ENCODE assay signal across 8 cellular contexts in genomic region chr17:8209909-8210760, GRCh38. TPM values are rescaled to one million over a fixed set of nuclear protein-coding genes. Genes with fewer than 3 reads are reported as not detected.
DNase-seq lines count a peak whose midpoint lies in the region; ATAC-seq lines count a peak whose summit lies in the region.

Gene AURKB, minus strand, starts transcription at chr17:8210575. Its CDS starts 351 bp downstream, at chr17:8210224.

- peaks cover 6% of the 10 kb centered on the region; the same call in 1 of the 2 replicates for H3K4me1 ChIP-seq in HUES64 (ENCODE audit: insufficient read depth, low read length)
- peaks cover 9 to 11% of the 10 kb centered on the region in 2 donors for H3K4me1 ChIP-seq in mucosa of rectum (ENCODE audit: control insufficient read depth in 2 of 2, insufficient read depth in 2 of 2, low read length in 2 of 2)

- under 1% methylated on average over 46 of the region's 46 CpGs for WGBS in HUES64

- H3K27ac ChIP-seq in HUES64 (ENCODE audit: low read depth, low read length) (peak within 1 kb of the TSS; percentile 96), epithelial cell of prostate (peak within 1 kb of the TSS; percentile 80), mucosa of rectum (ENCODE audit: low read depth in 2 of 2, low read length in 2 of 2) (peak within 1 kb of the TSS; percentile 65 to 71)

- peak; percentile 86 for ATAC-seq in GM21447 (IDR thresholded peaks at IDR 0.05; ENCODE audit: unreplicated experiment)

- H3K4me3 ChIP-seq in HUES64 (ENCODE audit: low read length): peak within 1 kb of the TSS; percentile 85
- peak within 1 kb of the TSS; percentile 75 to 90 for H3K4me3 ChIP-seq in mucosa of rectum (ENCODE audit: low read length in 2 of 2)

- H3K9ac ChIP-seq in HUES64 (ENCODE audit: low read depth, low read length) (peak within 1 kb of the TSS; percentile 94), mucosa of rectum (ENCODE audit: low read depth in 1 of 2, low read length in 2 of 2) (peak within 1 kb of the TSS; percentile 69 to 72)

- H3K27me3 ChIP-seq in HUES64 (ENCODE audit: insufficient read depth, low read length) (no peaks in the 10 kb centered on the region), mucosa of rectum (ENCODE audit: control insufficient read depth in 2 of 2, insufficient read depth in 2 of 2, low read length in 2 of 2) (no peaks in the 10 kb centered on the region)

- H3K36me3 ChIP-seq in HUES64 (ENCODE audit: insufficient read depth, low read length) (peaks cover 28% of the 10 kb centered on the region), mucosa of rectum (ENCODE audit: control insufficient read depth in 2 of 2, insufficient read depth in 2 of 2, low read length in 2 of 2) (no peaks in the 10 kb centered on the region)

- DNase-seq in D341Med (ENCODE audit: low spot score) (peak; percentile 89), OCI-M1 (lab: John Stamatoyannopoulos, UW) (peak; percentile 98), activated T-cell treated with anti-CD3 and anti-CD28 coated beads for 1 hour (ENCODE audit: low read depth) (peak; percentile 88), epithelial cell of prostate (ENCODE audit: low read depth, low spot score) (peak; percentile 73)
- DNase-seq in stimulated activated CD8-positive, alpha-beta memory T cell treated with anti-CD3 and anti-CD28 coated beads, Interleukin-4, amount 100 ng/mL, for 4 hours (ENCODE audit: low read depth in 2 of 2, low spot score in 1 of 2): peak; percentile 82 to 88

- H3K9me3 ChIP-seq in HUES64 (ENCODE audit: insufficient read depth, low read depth, low read length) (no peaks in the 10 kb centered on the region), mucosa of rectum (ENCODE audit: control insufficient read depth in 2 of 2, low read length in 2 of 2) (no peaks in the 10 kb centered on the region)

RNA-seq across cellular contexts. Expression of gene AURKB, which starts in this region (rescaled TPM):
- polyA plus RNA-seq in HUES64 (2013, experiment 1 of 2): 119 TPM
- polyA plus RNA-seq in HUES64 (2013, experiment 2 of 2): 134 TPM

Comparison
In these comparisons a context has a peak if more than half of its experiments do, and no peak if none do; other contexts are left out.
1. Peak in every context shown above with its lines: DNase-seq, ATAC-seq, H3K4me3 ChIP-seq and H3K27ac ChIP-seq.